ENCODE assay signal across 18 cellular contexts in genomic region chr2:64516651-64517510, GRCh38.
"Had no signal": no experiment of that assay in that cellular context is flagged by ENCODE, and none has a peak within 500 bp of the region (broad histone marks: within the 10 kb centered on the region; RNA-seq: fewer than 3 reads in every experiment).

No MANE protein-coding gene starts in this region.

- H3K27me3 ChIP-seq: adrenal gland, testis had no signal

- H3K27ac ChIP-seq: adrenal gland, testis had no signal

- H3K27me3 Mint-ChIP-seq: activated B cell treated with CpG ODN at 0.5 μM for 24 hours; activated T-helper 17 cell treated with anti-CD3 and anti-CD28 coated beads, Interleukin-2, amount 50 U/mL, for 72 hours; stimulated activated naive CD8-positive, alpha-beta T cell treated with anti-CD3 and anti-CD28 coated beads, Interleukin-15, Interleukin-2, amounts not matched to agents 100 ng/mL and 50 ng/mL, for 24 hours had no signal

- H3K9me3 Mint-ChIP-seq: activated B cell treated with CpG ODN at 0.5 μM for 24 hours; activated CD4-positive, alpha-beta T cell treated with anti-CD3 and anti-CD28 coated beads, Interleukin-2, amount 10 ng/mL, durations not matched to agents 7 days and 5 days; activated naive CD4-positive, alpha-beta T cell treated with anti-CD3 and anti-CD28 coated beads, Interleukin-2, amount 10 ng/mL, durations not matched to agents 7 days and 5 days; activated T-helper 17 cell treated with anti-CD3 and anti-CD28 coated beads, Interleukin-2, amount 50 U/mL, for 72 hours; stimulated activated naive CD8-positive, alpha-beta T cell treated with anti-CD3 and anti-CD28 coated beads, Interleukin-15, Interleukin-2, amounts not matched to agents 100 ng/mL and 50 ng/mL, for 24 hours had no signal

- ATAC-seq: activated T-helper 17 cell treated with anti-CD3 and anti-CD28 coated beads, Interleukin-2, amount 50 U/mL, for 72 hours; left cardiac atrium had no signal

- H3K27ac Mint-ChIP-seq: activated B cell treated with CpG ODN at 0.5 μM for 24 hours; activated CD4-positive, alpha-beta T cell treated with anti-CD3 and anti-CD28 coated beads, Interleukin-2, amount 10 ng/mL, durations not matched to agents 7 days and 5 days; activated naive CD4-positive, alpha-beta T cell treated with anti-CD3 and anti-CD28 coated beads, Interleukin-2, amount 10 ng/mL, durations not matched to agents 7 days and 5 days; activated T-helper 17 cell treated with anti-CD3 and anti-CD28 coated beads, Interleukin-2, amount 50 U/mL, for 72 hours; nephron; stimulated activated naive CD8-positive, alpha-beta T cell treated with anti-CD3 and anti-CD28 coated beads, Interleukin-15, Interleukin-2, amounts not matched to agents 100 ng/mL and 50 ng/mL, for 24 hours had no signal

- H3K36me3 ChIP-seq: adrenal gland had no signal

- H3K36me3 Mint-ChIP-seq: activated naive CD4-positive, alpha-beta T cell treated with anti-CD3 and anti-CD28 coated beads, Interleukin-2, amount 10 ng/mL, durations not matched to agents 7 days and 5 days had no signal

- FAIRE-seq: urothelium cell line had no signal

- H3K9me3 ChIP-seq: adrenal gland, testis had no signal

- H3K4me3 Mint-ChIP-seq: activated B cell treated with CpG ODN at 0.5 μM for 24 hours; activated CD4-positive, alpha-beta T cell treated with anti-CD3 and anti-CD28 coated beads, Interleukin-2, amount 10 ng/mL, durations not matched to agents 7 days and 5 days; activated naive CD4-positive, alpha-beta T cell treated with anti-CD3 and anti-CD28 coated beads, Interleukin-2, amount 10 ng/mL, durations not matched to agents 7 days and 5 days; activated T-helper 17 cell treated with anti-CD3 and anti-CD28 coated beads, Interleukin-2, amount 50 U/mL, for 72 hours; nephron; stimulated activated naive CD8-positive, alpha-beta T cell treated with anti-CD3 and anti-CD28 coated beads, Interleukin-15, Interleukin-2, amounts not matched to agents 100 ng/mL and 50 ng/mL, for 24 hours had no signal

- H3K4me1 ChIP-seq: adrenal gland, testis had no signal

- H3K4me1 Mint-ChIP-seq: activated B cell treated with CpG ODN at 0.5 μM for 24 hours; activated CD4-positive, alpha-beta T cell treated with anti-CD3 and anti-CD28 coated beads, Interleukin-2, amount 10 ng/mL, durations not matched to agents 7 days and 5 days; activated naive CD4-positive, alpha-beta T cell treated with anti-CD3 and anti-CD28 coated beads, Interleukin-2, amount 10 ng/mL, durations not matched to agents 7 days and 5 days; activated T-helper 17 cell treated with anti-CD3 and anti-CD28 coated beads, Interleukin-2, amount 50 U/mL, for 72 hours; nephron had no signal

- DNase-seq: activated B cell treated with CpG ODN at 0.5 μM for 24 hours; activated CD4-positive, alpha-beta T cell treated with anti-CD3 and anti-CD28 coated beads, Interleukin-2, amount 10 ng/mL, durations not matched to agents 7 days and 5 days; activated naive CD4-positive, alpha-beta T cell treated with anti-CD3 and anti-CD28 coated beads, Interleukin-2, amount 10 ng/mL, durations not matched to agents 7 days and 5 days; activated T-cell treated with anti-CD3 and anti-CD28 coated beads for 4 hours; adrenal gland; central memory CD4-positive, alpha-beta T cell; effector memory CD4-positive, alpha-beta T cell; glutamatergic neuron; left cardiac atrium; mammary epithelial cell; stimulated activated CD4-positive, alpha-beta T cell treated with anti-CD3 and anti-CD28 coated beads, Interleukin-4, amount 100 ng/mL, for 1 hour; stimulated activated CD8-positive, alpha-beta memory T cell treated with anti-CD3 and anti-CD28 coated beads, Interleukin-4, amount 100 ng/mL, for 48 hours; T-helper 1 cell; testis had no signal

- H3K4me3 ChIP-seq: adrenal gland, testis had no signal
